Comparison of ENCODE assay signal across 8 cellular contexts in the genomic region with DNA sequence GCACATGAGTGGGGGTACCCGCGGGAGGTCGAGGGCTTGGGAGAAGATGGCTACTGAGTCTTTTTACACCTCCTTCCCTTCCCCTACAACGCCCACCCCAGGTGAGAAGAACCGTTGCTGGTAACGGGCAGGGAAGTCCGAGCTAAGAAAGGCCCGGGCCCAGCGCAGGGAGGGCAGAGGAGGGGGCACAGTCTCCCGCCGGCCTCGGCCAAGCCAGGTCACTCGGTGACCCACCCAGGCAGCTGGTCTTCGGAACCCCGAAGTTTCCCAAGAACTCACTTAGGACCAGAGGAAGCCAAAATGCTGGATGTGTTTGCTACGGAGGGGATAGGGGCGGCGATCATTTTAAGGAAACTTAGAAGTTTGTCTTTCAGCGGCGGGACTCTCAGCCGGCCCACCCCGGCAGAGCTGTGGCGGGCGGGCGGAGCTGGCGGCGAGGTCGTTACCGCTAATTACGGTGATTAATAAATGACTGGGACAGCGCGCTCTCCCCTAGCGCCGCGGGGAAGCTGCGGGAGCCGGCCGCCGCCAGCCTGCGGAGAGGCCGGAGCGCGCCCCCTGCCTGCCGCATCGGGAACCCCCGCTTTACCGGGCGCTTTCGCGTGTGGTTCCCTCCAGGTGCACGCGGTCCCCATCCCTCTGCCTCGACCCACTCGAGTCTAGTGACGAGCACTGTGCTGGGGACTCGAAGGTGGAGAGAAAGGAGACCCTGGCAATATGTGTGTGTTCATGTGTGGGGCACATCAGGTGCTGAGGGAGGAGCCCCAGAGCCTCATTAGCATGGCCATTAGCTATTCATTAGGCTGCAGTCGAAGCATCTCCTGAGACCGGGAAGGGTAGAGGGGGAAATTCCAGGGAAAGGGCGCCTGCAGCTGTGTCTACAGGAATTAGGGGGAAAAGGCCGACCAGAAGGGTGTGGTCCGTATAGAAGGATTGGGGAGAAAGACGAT. TPM values are rescaled to one million over a fixed set of nuclear protein-coding genes. Genes with fewer than 3 reads are reported as not detected.
DNase-seq lines count a peak whose midpoint lies in the region; ATAC-seq and TF ChIP-seq lines count a peak whose summit lies in the region.

No MANE protein-coding gene starts in this region.

- no peak overlapping the region for H3K4me3 Mint-ChIP-seq in activated CD8-positive, alpha-beta T cell treated with anti-CD3 and anti-CD28 coated beads, Interleukin-2, amount 10 ng/mL, durations not matched to agents 7 days and 5 days
- H3K4me3 Mint-ChIP-seq in endothelial cell (ENCODE audit: unreplicated experiment): no peak overlapping the region

- intact Hi-C loops in tibial artery (cut with DNase I; ENCODE audit: low total_unique reads): loop anchor here (2.0 to 5.0 kb wide), 2 partner anchors 27 to 199 kb away; no protein-coding TSS in a partner anchor

- H3K27ac Mint-ChIP-seq in activated CD8-positive, alpha-beta T cell treated with anti-CD3 and anti-CD28 coated beads, Interleukin-2, amount 10 ng/mL, durations not matched to agents 7 days and 5 days: no peak overlapping the region
- no peak overlapping the region for H3K27ac Mint-ChIP-seq in endothelial cell (ENCODE audit: unreplicated experiment)

- CTCF ChIA-PET in activated CD8-positive, alpha-beta T cell treated with anti-CD3 and anti-CD28 coated beads, Interleukin-2, amount 10 ng/mL, durations not matched to agents 7 days and 5 days (lab: Charles Lee): interaction anchor here (0.7 to 2.5 kb wide), 22 partner anchors 8 to 231 kb away, joined by 3 to 19 read pairs (median 5); partner anchors contain the start of genes CCDC15, SIAE and SPA17

- H3K36me3 Mint-ChIP-seq in activated CD8-positive, alpha-beta T cell treated with anti-CD3 and anti-CD28 coated beads, Interleukin-2, amount 10 ng/mL, durations not matched to agents 7 days and 5 days (ENCODE audit: low read depth): no peaks in the 10 kb centered on the region
- H3K36me3 Mint-ChIP-seq in endothelial cell (ENCODE audit: low read depth, unreplicated experiment): peaks cover 4% of the 10 kb centered on the region

- no peak overlapping the region for H3K9ac ChIP-seq in muscle layer of colon (ENCODE audit: low read length)

- ATAC-seq in activated CD8-positive, alpha-beta T cell treated with anti-CD3 and anti-CD28 coated beads, Interleukin-2, amount 10 ng/mL, durations not matched to agents 7 days and 5 days: peak; percentile 57

- H3K36me3 ChIP-seq in muscle layer of colon (ENCODE audit: insufficient read depth, low read length): no peaks in the 10 kb centered on the region
- no peaks in the 10 kb centered on the region for H3K36me3 ChIP-seq in tibial artery

- peaks cover 83 to 95% of the 10 kb centered on the region in 2 donors for H3K27me3 ChIP-seq in muscle layer of colon (ENCODE audit: control insufficient read depth in 1 of 2, insufficient read depth in 2 of 2, low read length in 2 of 2)
- H3K27me3 ChIP-seq in tibial artery: peaks cover 16 to 94% of the 10 kb centered on the region in 2 donors

- H3K9me3 Mint-ChIP-seq in activated CD8-positive, alpha-beta T cell treated with anti-CD3 and anti-CD28 coated beads, Interleukin-2, amount 10 ng/mL, durations not matched to agents 7 days and 5 days (ENCODE audit: insufficient read depth): no peaks in the 10 kb centered on the region
- H3K9me3 Mint-ChIP-seq in endothelial cell (ENCODE audit: unreplicated experiment): no peaks in the 10 kb centered on the region

- TF ChIP-seq CTCF in GM12873 (IDR thresholded peaks at IDR 0.05; ENCODE audit: insufficient read depth, low read depth, low read length, missing control alignments) (peak; percentile 74), endothelial cell (IDR thresholded peaks at IDR 0.05; ENCODE audit: unreplicated experiment) (peak; percentile 86), tibial artery (IDR thresholded peaks at IDR 0.05) (peak; percentile 62 to 82)

- H3K27ac ChIP-seq in muscle layer of colon (ENCODE audit: low read depth, low read length) (no peak overlapping the region), tibial artery (no peak overlapping the region)

- peaks cover 27% of the 10 kb centered on the region for H3K4me1 ChIP-seq in muscle layer of colon (ENCODE audit: insufficient read depth, low read length)
- H3K4me1 ChIP-seq in tibial artery: peaks cover 0 to 56% (median 43%) of the 10 kb centered on the region in 4 donors

- peaks cover 21% of the 10 kb centered on the region for H3K4me1 Mint-ChIP-seq in activated CD8-positive, alpha-beta T cell treated with anti-CD3 and anti-CD28 coated beads, Interleukin-2, amount 10 ng/mL, durations not matched to agents 7 days and 5 days (ENCODE audit: low read depth)
- H3K4me1 Mint-ChIP-seq in endothelial cell (ENCODE audit: unreplicated experiment): peaks cover 28% of the 10 kb centered on the region

- peak; percentile 84 for DNase-seq in HuH-7 (ENCODE audit: low spot score)
- peak; percentile 60 for DNase-seq in activated CD8-positive, alpha-beta T cell treated with anti-CD3 and anti-CD28 coated beads, Interleukin-2, amount 10 ng/mL, durations not matched to agents 7 days and 5 days
- DNase-seq in endothelial cell (ENCODE audit: low spot score): peak; percentile 80
- DNase-seq in tibial artery: no peak
- DNase-seq in NCI-H2029 treated with DMSO at 0.1 percent for 48 hours (lab: John Stamatoyannopoulos, UW): no peak
- DNase-seq in superior temporal gyrus (ENCODE audit: extremely low spot score): no peak

- H3K27me3 Mint-ChIP-seq in activated CD8-positive, alpha-beta T cell treated with anti-CD3 and anti-CD28 coated beads, Interleukin-2, amount 10 ng/mL, durations not matched to agents 7 days and 5 days (ENCODE audit: low read depth): peaks cover 88% of the 10 kb centered on the region
- peaks cover 42% of the 10 kb centered on the region for H3K27me3 Mint-ChIP-seq in endothelial cell (ENCODE audit: unreplicated experiment)

- POLR2A ChIA-PET in activated CD8-positive, alpha-beta T cell treated with anti-CD3 and anti-CD28 coated beads, Interleukin-2, amount 10 ng/mL, durations not matched to agents 7 days and 5 days (lab: Charles Lee): interaction anchor here (1.0 kb wide), 1 partner anchor 10 kb away, joined by 4 read pairs; no protein-coding TSS in a partner anchor

- H3K9me3 ChIP-seq in muscle layer of colon (ENCODE audit: low read length): no peaks in the 10 kb centered on the region
- no peaks in the 10 kb centered on the region for H3K9me3 ChIP-seq in tibial artery

- H3K4me3 ChIP-seq in muscle layer of colon (ENCODE audit: low read depth in 1 of 2, low read length in 2 of 2) (peak overlapping the region; percentile 16 to 23), tibial artery (peak overlapping the region; percentile 9 to 44)

RNA-seq across cellular contexts. Expression of gene ROBO3, which starts 0.9 kb away (rescaled TPM):
- total RNA-seq in activated CD8-positive, alpha-beta T cell treated with anti-CD3 and anti-CD28 coated beads, Interleukin-2, amount 10 ng/mL, durations not matched to agents 7 days and 5 days: 10 to 100 TPM in 1 of 2 experiments, 1 to 10 TPM in 1; 9.4 to 10.5 TPM
- total RNA-seq in endothelial cell (ENCODE audit: unreplicated experiment): 40.0 TPM

RNA-seq across cellular contexts. Expression of gene ROBO4, which starts 31.5 kb away (rescaled TPM):
- under 1 TPM in 1 of 2 experiments, not detected in 1; 0.05 TPM for total RNA-seq in activated CD8-positive, alpha-beta T cell treated with anti-CD3 and anti-CD28 coated beads, Interleukin-2, amount 10 ng/mL, durations not matched to agents 7 days and 5 days
- 28.8 TPM for total RNA-seq in endothelial cell (ENCODE audit: unreplicated experiment)

RNA-seq across cellular contexts. Expression of gene HEPN1, which starts 52.9 kb away (rescaled TPM):
- not detected for total RNA-seq in activated CD8-positive, alpha-beta T cell treated with anti-CD3 and anti-CD28 coated beads, Interleukin-2, amount 10 ng/mL, durations not matched to agents 7 days and 5 days
- not detected for total RNA-seq in endothelial cell (ENCODE audit: unreplicated experiment)

Comparison
In these comparisons a context has a peak if more than half of its experiments do, and no peak if none do; other contexts are left out.
1. DNase-seq: peak in HuH-7 (single experiment), activated CD8-positive, alpha-beta T cell treated with anti-CD3 and anti-CD28 coated beads, Interleukin-2, amount 10 ng/mL, durations not matched to agents 7 days and 5 days (single experiment) and endothelial cell (single experiment); none in tibial artery (0 of 2), NCI-H2029 treated with DMSO at 0.1 percent for 48 hours (single experiment) and superior temporal gyrus (single experiment).
2. RNA of gene ROBO4, which starts 31.5 kb away (total RNA-seq): 28.8 TPM in endothelial cell (single experiment); 0.05 TPM in activated CD8-positive, alpha-beta T cell treated with anti-CD3 and anti-CD28 coated beads, Interleukin-2, amount 10 ng/mL, durations not matched to agents 7 days and 5 days; every median in the first group is over 10 times any median in the second.
3. Peak in every context shown above with its lines, with median percentiles within 50 percentile points of each other: CTCF ChIP-seq.